ENCODE assay signal across 8 cellular contexts in the genomic region with DNA sequence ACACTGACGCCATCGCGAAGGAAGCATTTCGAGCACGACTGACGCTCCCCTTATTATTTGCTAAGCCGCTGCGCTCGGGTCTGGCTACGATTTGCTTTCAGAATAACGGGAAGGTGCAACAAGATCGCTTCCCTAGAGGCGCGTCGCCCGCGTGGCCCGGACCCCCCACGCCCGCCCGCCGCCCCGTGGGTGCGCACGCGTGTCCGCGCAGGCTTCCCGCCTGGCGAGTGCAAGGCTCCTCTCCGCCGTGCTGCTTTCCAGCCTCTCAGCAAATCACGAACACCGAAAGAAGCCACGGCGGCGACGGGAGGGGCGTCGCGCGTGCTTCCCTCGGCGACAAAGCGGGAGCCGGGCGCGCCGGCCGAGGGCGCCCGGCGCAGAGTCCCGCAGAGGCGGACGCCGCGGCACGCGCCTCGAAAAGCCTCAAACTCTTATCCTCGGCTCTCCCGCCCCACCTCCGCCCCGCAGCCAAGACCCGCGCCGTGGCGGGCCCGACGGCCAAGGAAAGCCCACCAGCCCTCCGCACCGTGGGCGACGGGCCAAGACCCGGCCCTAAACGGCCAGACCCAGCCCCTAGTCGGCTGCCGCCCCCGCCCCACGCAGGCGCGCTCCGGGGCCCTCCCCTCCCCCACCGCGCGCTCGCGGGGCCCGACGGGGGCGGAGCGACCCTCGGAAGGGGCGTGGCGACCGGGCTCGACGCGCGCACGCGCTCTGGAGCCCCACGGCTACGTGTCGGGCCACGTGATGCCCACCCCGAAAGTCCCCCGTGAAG. TPM values are rescaled to one million over a fixed set of nuclear protein-coding genes. Genes with fewer than 3 reads are reported as not detected.
DNase-seq lines count a peak whose midpoint lies in the region; ATAC-seq and TF ChIP-seq lines count a peak whose summit lies in the region.

No MANE protein-coding gene starts in this region.

- no peaks in the 10 kb centered on the region for H3K9me3 Mint-ChIP-seq in Caco-2 (ENCODE audit: unreplicated experiment)
- H3K9me3 Mint-ChIP-seq in natural killer cell = no peaks in the 10 kb centered on the region
- no peaks in the 10 kb centered on the region for H3K9me3 Mint-ChIP-seq in stimulated activated naive B cell treated with anti-CD40 and anti-IgM and Interleukin-4, amounts not matched to agents 10 μg/mL and 1 μg/mL and 100 μg/mL, for 72 hours

- peak overlapping the region; percentile 83 for H3K4me3 ChIP-seq in Caco-2 (ENCODE audit: low read depth, low read length)
- peak overlapping the region; percentile 70 to 91 (median 76) for H3K4me3 ChIP-seq in Peyer's patch

- ATAC-seq in GM19438 (IDR thresholded peaks at IDR 0.05; ENCODE audit: low read depth, unreplicated experiment) (peak; percentile 44), HG03558 (IDR thresholded peaks at IDR 0.05; ENCODE audit: extremely low read depth, unreplicated experiment) (peak; percentile 26), natural killer cell (peak; percentile 70 to 91 (median 76))
- ATAC-seq in stimulated activated naive B cell treated with anti-CD40 and anti-IgM and Interleukin-4, amounts not matched to agents 10 μg/mL and 1 μg/mL and 100 μg/mL, for 72 hours (replicated peaks) = peak; percentile 56 to 71

- H3K27me3 Mint-ChIP-seq in Caco-2 (ENCODE audit: insufficient read depth, unreplicated experiment) (no peaks in the 10 kb centered on the region), natural killer cell (ENCODE audit: low read depth in 2 of 2) (peaks cover 6 to 8% of the 10 kb centered on the region in 2 donors)
- no peaks in the 10 kb centered on the region for H3K27me3 Mint-ChIP-seq in stimulated activated naive B cell treated with anti-CD40 and anti-IgM and Interleukin-4, amounts not matched to agents 10 μg/mL and 1 μg/mL and 100 μg/mL, for 72 hours

- peak; percentile 12 to 23 for TF ChIP-seq POLR2A in Peyer's patch (IDR thresholded peaks at IDR 0.05)

- H3K4me3 Mint-ChIP-seq in Caco-2 (ENCODE audit: unreplicated experiment) (peak overlapping the region; percentile 87), natural killer cell (peak overlapping the region; percentile 90)
- H3K4me3 Mint-ChIP-seq in stimulated activated naive B cell treated with anti-CD40 and anti-IgM and Interleukin-4, amounts not matched to agents 10 μg/mL and 1 μg/mL and 100 μg/mL, for 72 hours = peak overlapping the region; percentile 87 to 88

- H3K27me3 ChIP-seq in Caco-2 (replicated peaks; ENCODE audit: control insufficient read depth, insufficient read depth, low read length) = no peaks in the 10 kb centered on the region
- H3K27me3 ChIP-seq in Peyer's patch = no peaks in the 10 kb centered on the region

- CTCF ChIA-PET in Caco-2 (lab: Charles Lee) = no interaction called here

- BruUV-seq in Caco-2 (replicated peaks; lab: Mats Ljungman, UMichigan) = no TSS peak

- H3K4me1 Mint-ChIP-seq in Caco-2 (ENCODE audit: low read depth, unreplicated experiment) = peaks cover 25% of the 10 kb centered on the region
- peaks cover 34% of the 10 kb centered on the region in 2 donors for H3K4me1 Mint-ChIP-seq in natural killer cell
- H3K4me1 Mint-ChIP-seq in stimulated activated naive B cell treated with anti-CD40 and anti-IgM and Interleukin-4, amounts not matched to agents 10 μg/mL and 1 μg/mL and 100 μg/mL, for 72 hours = peaks cover 14 to 39% of the 10 kb centered on the region in 2 donors

- no peak for TF ChIP-seq CTCF in Caco-2 (IDR thresholded peaks at IDR 0.05; ENCODE audit: insufficient read depth in 1 of 2, low read depth in 1 of 2, low read length in 1 of 2, severe bottlenecking in 1 of 2, unreplicated experiment in 1 of 2)
- no peak for TF ChIP-seq CTCF in Peyer's patch (IDR thresholded peaks at IDR 0.05)
- no peak for TF ChIP-seq CTCF in natural killer cell (IDR thresholded peaks at IDR 0.05)

- H3K9me3 ChIP-seq in Caco-2 (no peaks in the 10 kb centered on the region), Peyer's patch (no peaks in the 10 kb centered on the region)

- H3K36me3 Mint-ChIP-seq in Caco-2 (ENCODE audit: insufficient read depth, unreplicated experiment) = peaks cover 24% of the 10 kb centered on the region
- no peaks in the 10 kb centered on the region for H3K36me3 Mint-ChIP-seq in natural killer cell
- H3K36me3 Mint-ChIP-seq in stimulated activated naive B cell treated with anti-CD40 and anti-IgM and Interleukin-4, amounts not matched to agents 10 μg/mL and 1 μg/mL and 100 μg/mL, for 72 hours = peaks cover 5 to 6% of the 10 kb centered on the region in 2 donors

- peak overlapping the region; percentile 95 to 98 (median 98) for H3K27ac ChIP-seq in Peyer's patch

- H3K36me3 ChIP-seq in Caco-2 (ENCODE audit: control insufficient read depth, insufficient read depth, low read length) (no peaks in the 10 kb centered on the region), Peyer's patch (no peaks in the 10 kb centered on the region)

- peaks cover 35% of the 10 kb centered on the region for H3K4me1 ChIP-seq in Caco-2
- peaks cover 0 to 4% (median 0%) of the 10 kb centered on the region in 4 donors for H3K4me1 ChIP-seq in Peyer's patch

- POLR2A ChIA-PET in Caco-2 (lab: Charles Lee) = no interaction called here

- DNase-seq in Caco-2 (peak; percentile 81 to 91), Peyer's patch (peak; percentile 79 to 92 (median 82)), fibroblast of peridontal ligament (ENCODE audit: extremely low read depth) (peak; percentile 90), natural killer cell (peak; percentile 94)
- DNase-seq in activated T-helper 9 cell treated with anti-CD3 and anti-CD28 coated beads, Interleukin-2, amount 50 U/mL, for 16 hours (ENCODE audit: low read depth) = peak; percentile 89
- peak; percentile 89 for DNase-seq in stimulated activated naive B cell treated with anti-CD40 and anti-IgM and Interleukin-4, amounts not matched to agents 10 μg/mL and 1 μg/mL and 100 μg/mL, for 72 hours

- intact Hi-C loops in Caco-2 (cut with micrococcal nuclease; ENCODE audit: unreplicated experiment) = loop anchor here (2.0 kb wide), 1 partner anchor 557 kb away; no protein-coding TSS in a partner anchor
- intact Hi-C loops in natural killer cell (cut with micrococcal nuclease) = loop anchor here (10.0 kb wide), 1 partner anchor 689 kb away; a partner anchor contains a TSS

- peak overlapping the region; percentile 85 for H3K27ac Mint-ChIP-seq in Caco-2 (ENCODE audit: unreplicated experiment)
- peak overlapping the region; percentile 86 to 94 for H3K27ac Mint-ChIP-seq in natural killer cell
- peak overlapping the region; percentile 95 for H3K27ac Mint-ChIP-seq in stimulated activated naive B cell treated with anti-CD40 and anti-IgM and Interleukin-4, amounts not matched to agents 10 μg/mL and 1 μg/mL and 100 μg/mL, for 72 hours

RNA-seq across cellular contexts. Expression of a gene that starts 1.0 kb away (rescaled TPM):
- total RNA-seq in Caco-2 (2022) (117 and 134 TPM in 2 replicates), Peyer's patch (100 to 1,000 TPM in 1 of 4 donors, 10 to 100 TPM in 2, 1 to 10 TPM in 1; 8.4 to 107 (median 37.1) TPM), natural killer cell (100 to 1,000 TPM; 148 to 174 (median 166) TPM)

Comparison
In these comparisons a context has a peak if more than half of its experiments do, and no peak if none do; other contexts are left out.
1. Peak in every context shown above with its lines: DNase-seq, ATAC-seq, H3K4me3 ChIP-seq and H3K27ac ChIP-seq.
2. ATAC-seq: peak in every context shown above with its lines; median percentile 76 in natural killer cell; 64 in stimulated activated naive B cell treated with anti-CD40 and anti-IgM and Interleukin-4, amounts not matched to agents 10 μg/mL and 1 μg/mL and 100 μg/mL, for 72 hours; 44 in GM19438; 26 in HG03558.